Comparison of ENCODE assay signal across 20 cellular contexts in the genomic region with DNA sequence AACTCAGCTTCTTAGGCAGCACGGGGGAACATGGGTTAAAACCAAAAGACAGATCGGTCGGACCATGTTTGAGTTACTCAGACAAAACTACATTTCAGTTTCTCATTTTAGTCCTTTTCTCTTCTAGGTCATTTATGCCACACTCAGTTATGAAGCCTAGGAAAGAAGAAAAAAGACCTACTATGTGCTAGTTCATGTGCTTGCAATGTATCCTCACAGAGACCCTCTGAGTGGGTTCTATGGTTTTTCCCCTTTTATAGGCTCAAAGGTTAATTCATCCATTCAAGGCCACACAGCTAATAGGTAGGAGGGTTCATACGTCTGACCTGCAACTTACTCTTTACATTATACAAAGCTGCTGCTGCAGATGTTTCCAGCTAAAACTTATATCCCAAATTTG.
DNase-seq lines count a peak whose midpoint lies in the region; ATAC-seq and TF ChIP-seq lines count a peak whose summit lies in the region.
"Had no signal": no experiment of that assay in that cellular context is flagged by ENCODE, and none has a peak within 500 bp of the region (broad histone marks: within the 10 kb centered on the region; RNA-seq: fewer than 3 reads in every experiment).

No MANE protein-coding gene starts in this region.

- H2AFZ ChIP-seq in DND-41 (ENCODE audit: low read depth, low read length) = no peak overlapping the region

- no peaks in the 10 kb centered on the region for H3K9me3 Mint-ChIP-seq in activated naive CD8-positive, alpha-beta T cell treated with anti-CD3 and anti-CD28 coated beads for 36 hours
- H3K9me3 Mint-ChIP-seq in neural crest cell = no peaks in the 10 kb centered on the region

- no peaks in the 10 kb centered on the region for H3K36me3 Mint-ChIP-seq in activated naive CD8-positive, alpha-beta T cell treated with anti-CD3 and anti-CD28 coated beads for 36 hours
- H3K36me3 Mint-ChIP-seq in neural crest cell (ENCODE audit: low read depth) = no peaks in the 10 kb centered on the region

- H3K27me3 ChIP-seq in BLaER1 (no peaks in the 10 kb centered on the region), DND-41 (ENCODE audit: insufficient read depth, low read length, poor library complexity) (no peaks in the 10 kb centered on the region)
- H3K27me3 ChIP-seq: neutrophil, right atrium auricular region, upper lobe of right lung had no signal

- TF ChIP-seq CTCF in DND-41 (IDR thresholded peaks at IDR 0.05; ENCODE audit: borderline replicate concordance, extremely low read depth, low read length, poor library complexity, severe bottlenecking) (no peak), neural crest cell (conservative IDR thresholded peaks at IDR 0.05) (no peak)

- H3K4me2 ChIP-seq in BLaER1 (peak overlapping the region; percentile 46), DND-41 (ENCODE audit: insufficient read depth, low read length) (peak overlapping the region; percentile 70)

- H3K9me3 ChIP-seq in BLaER1 (no peaks in the 10 kb centered on the region), DND-41 (ENCODE audit: insufficient read depth, low read length, severe bottlenecking) (no peaks in the 10 kb centered on the region)
- H3K9me3 ChIP-seq: neutrophil, right atrium auricular region, upper lobe of right lung had no signal

- no peaks in the 10 kb centered on the region for H3K27me3 Mint-ChIP-seq in activated naive CD8-positive, alpha-beta T cell treated with anti-CD3 and anti-CD28 coated beads for 36 hours
- no peaks in the 10 kb centered on the region for H3K27me3 Mint-ChIP-seq in neural crest cell (ENCODE audit: low read depth)

- H3K9ac ChIP-seq in BLaER1 = no peak overlapping the region
- H3K9ac ChIP-seq in DND-41 (ENCODE audit: low read depth, low read length) = peak overlapping the region; percentile 97

- H3K4me3 ChIP-seq in BLaER1 (no peak overlapping the region), DND-41 (ENCODE audit: low read depth in 1 of 2, low read length in 2 of 2) (peak overlapping the region in 1 of 2 experiments; percentile 64; a peak in 1 of 4 replicates)
- H3K4me3 ChIP-seq: right atrium auricular region, upper lobe of right lung had no signal

- no peak overlapping the region for H3K27ac ChIP-seq in BLaER1
- H3K27ac ChIP-seq in DND-41 (ENCODE audit: low read length) = peak overlapping the region; percentile 99
- H3K27ac ChIP-seq: neutrophil, upper lobe of right lung had no signal

- peaks cover 47% of the 10 kb centered on the region for H3K79me2 ChIP-seq in DND-41 (ENCODE audit: insufficient read depth, low read length)

- H3K4me1 Mint-ChIP-seq in activated naive CD8-positive, alpha-beta T cell treated with anti-CD3 and anti-CD28 coated beads for 36 hours = peaks cover 35% of the 10 kb centered on the region
- peaks cover 42% of the 10 kb centered on the region for H3K4me1 Mint-ChIP-seq in neural crest cell

- ATAC-seq in DND-41 (ENCODE audit: insufficient read depth, low read depth) (no peak), HG03196 (IDR thresholded peaks at IDR 0.05; ENCODE audit: unreplicated experiment) (no peak)
- ATAC-seq: HCT116, upper lobe of right lung had no signal

- H3K36me3 ChIP-seq in BLaER1 (no peaks in the 10 kb centered on the region), DND-41 (ENCODE audit: insufficient read depth, low read length) (no peaks in the 10 kb centered on the region)
- H3K36me3 ChIP-seq: neutrophil, right atrium auricular region, upper lobe of right lung, WERI-Rb-1 had no signal

- peak overlapping the region; percentile 59 for H3K27ac Mint-ChIP-seq in activated naive CD8-positive, alpha-beta T cell treated with anti-CD3 and anti-CD28 coated beads for 36 hours
- H3K27ac Mint-ChIP-seq in neural crest cell (ENCODE audit: unreplicated experiment) = no peak overlapping the region

- no peaks in the 10 kb centered on the region for H4K20me1 ChIP-seq in BLaER1
- no peaks in the 10 kb centered on the region for H4K20me1 ChIP-seq in DND-41 (ENCODE audit: insufficient read depth, low read length)

- DNase-seq in DND-41 = peak; percentile 9
- no peak for DNase-seq in activated naive CD8-positive, alpha-beta T cell treated with anti-CD3 and anti-CD28 coated beads for 36 hours
- DNase-seq in neural crest cell (ENCODE audit: low read depth, low spot score) = no peak
- DNase-seq in hepatic stellate cell (ENCODE audit: low spot score) = no peak
- DNase-seq in NOMO-1 treated with dmso at 0.1 percent for 144 hours (lab: John Stamatoyannopoulos, UW; ENCODE audit: unreplicated experiment) = no peak
- no peak for DNase-seq in C1 segment of cervical spinal cord (lab: John Stamatoyannopoulos, UW)
- DNase-seq: activated gamma-delta T cell, Karpas-422, kidney glomerular epithelial cell, midbrain, NCI-H1092 treated with DMSO at 0.1 percent for 48 hours, NCI-H526 treated with DMSO at 0.1 percent for 48 hours, Right ventricle myocardium superior, upper lobe of right lung, WERI-Rb-1 had no signal

- H3K4me1 ChIP-seq in BLaER1 = peaks cover 35% of the 10 kb centered on the region
- peaks cover 92% of the 10 kb centered on the region for H3K4me1 ChIP-seq in DND-41 (ENCODE audit: insufficient read depth, low read length)

- H3K4me3 Mint-ChIP-seq in activated naive CD8-positive, alpha-beta T cell treated with anti-CD3 and anti-CD28 coated beads for 36 hours = no peak overlapping the region
- peak overlapping the region; percentile 6 for H3K4me3 Mint-ChIP-seq in neural crest cell
